ENCODE assay signal across 22 cellular contexts in genomic region chrX:96563663-96564062, GRCh38.
DNase-seq lines count a peak whose midpoint lies in the region; ATAC-seq, FAIRE-seq and TF ChIP-seq lines count a peak whose summit lies in the region.
"Had no signal": no experiment of that assay in that cellular context is flagged by ENCODE, and none has a peak within 500 bp of the region (broad histone marks: within the 10 kb centered on the region; RNA-seq: fewer than 3 reads in every experiment).

No MANE protein-coding gene starts in this region.

- no peak overlapping the region for H2BK15ac ChIP-seq in H9 (ENCODE audit: low read depth, low read length)

- no peaks in the 10 kb centered on the region for H3K36me3 ChIP-seq in pancreas
- H3K36me3 ChIP-seq: spleen, stomach had no signal

- H3K23me2 ChIP-seq in H9 (ENCODE audit: insufficient read length, low read depth, low read length, poor library complexity, severe bottlenecking) = no peaks in the 10 kb centered on the region

- no peak overlapping the region for H3K23ac ChIP-seq in H9 (ENCODE audit: insufficient read length, low read depth, low read length)

- TF ChIP-seq CTCF in AG10803 (conservative IDR thresholded peaks at IDR 0.05; ENCODE audit: low read length) (no peak), HL-60 (IDR thresholded peaks at IDR 0.05; ENCODE audit: insufficient read depth, low read length) (no peak), pancreas (IDR thresholded peaks at IDR 0.05) (no peak), H9 (conservative IDR thresholded peaks at IDR 0.05) (no peak)

- H4K5ac ChIP-seq in H9 (ENCODE audit: insufficient read length, low read depth, low read length) = no peak overlapping the region

- H3K9me3 ChIP-seq in pancreas (no peaks in the 10 kb centered on the region), H9 (ENCODE audit: control insufficient read depth, low read depth, low read length) (no peaks in the 10 kb centered on the region)
- H3K9me3 ChIP-seq: spleen, stomach had no signal

- no peak overlapping the region for H3K18ac ChIP-seq in H9 (ENCODE audit: insufficient read length, low read depth, low read length)

- no peak overlapping the region for H2BK12ac ChIP-seq in H9 (ENCODE audit: insufficient read length, low read depth, low read length)

- no peak overlapping the region for H3K4ac ChIP-seq in H9 (ENCODE audit: low read depth, low read length)

- H3K9ac ChIP-seq in H9 (ENCODE audit: extremely low read depth, insufficient read length, low read length) = no peak overlapping the region

- FAIRE-seq in pancreas (lab: Jason Lieb, UNC) = no peak
- FAIRE-seq: GM12891 had no signal

- H3K79me1 ChIP-seq in H9 (ENCODE audit: insufficient read depth, low read depth, low read length, poor library complexity, severe bottlenecking) = no peaks in the 10 kb centered on the region

- peak overlapping the region; percentile 39; the same call in 1 of the 2 replicates for H3K27ac ChIP-seq in HL-60 (replicated peaks)
- H3K27ac ChIP-seq in pancreas = no peak overlapping the region
- H3K27ac ChIP-seq in H9 (ENCODE audit: insufficient read length, low read depth, low read length) = no peak overlapping the region
- H3K27ac ChIP-seq: foreskin keratinocyte, spleen had no signal

- H2BK20ac ChIP-seq in H9 (ENCODE audit: low read depth, low read length, poor library complexity, severe bottlenecking) = no peak overlapping the region

- no peaks in the 10 kb centered on the region for H3K4me1 ChIP-seq in pancreas
- no peaks in the 10 kb centered on the region for H3K4me1 ChIP-seq in H9 (ENCODE audit: insufficient read depth, low read length)
- H3K4me1 ChIP-seq: foreskin keratinocyte, spleen, stomach had no signal

- H4K8ac ChIP-seq in H9 (replicated peaks; ENCODE audit: insufficient read length, low read depth, low read length) = no peak overlapping the region

- no peaks in the 10 kb centered on the region for H3K9me3 Mint-ChIP-seq in H9
- H3K9me3 Mint-ChIP-seq: CD4-positive, alpha-beta memory T cell had no signal

- intact Hi-C loops in pancreas (cut with DNase I) = no loop called here

- H3K4me3 Mint-ChIP-seq in H9 = no peak overlapping the region
- H3K4me3 Mint-ChIP-seq: CD4-positive, alpha-beta memory T cell had no signal

- ATAC-seq in pancreas (peak in 3 of 4 donors; percentile 28 to 55 (median 40)), HG03135 (IDR thresholded peaks at IDR 0.05; ENCODE audit: unreplicated experiment) (no peak), HG03139 (IDR thresholded peaks at IDR 0.05; ENCODE audit: unreplicated experiment) (no peak)
- ATAC-seq: foreskin keratinocyte, Panc1 had no signal

- no peaks in the 10 kb centered on the region for H3K36me3 Mint-ChIP-seq in H9 (ENCODE audit: insufficient read depth in 1 of 3, low read depth in 3 of 3)
- H3K36me3 Mint-ChIP-seq: CD4-positive, alpha-beta memory T cell had no signal

- H3K14ac ChIP-seq in H9 (ENCODE audit: insufficient read depth, low read length) = no peak overlapping the region

- H2AK5ac ChIP-seq in H9 (ENCODE audit: insufficient read length, low read length) = no peak overlapping the region

- H2BK5ac ChIP-seq in H9 (ENCODE audit: insufficient read length, low read length) = no peak overlapping the region

- peaks cover 0 to 9% of the 10 kb centered on the region in 2 experiments; a peak in 2 of 4 replicates for H3K4me1 Mint-ChIP-seq in H9
- H3K4me1 Mint-ChIP-seq: CD4-positive, alpha-beta memory T cell had no signal

- no peaks in the 10 kb centered on the region for H4K20me1 ChIP-seq in H9 (ENCODE audit: control insufficient read depth, insufficient read depth, insufficient read length)

- no peak overlapping the region for H2BK120ac ChIP-seq in H9 (ENCODE audit: low read depth, low read length, poor library complexity, severe bottlenecking)

- no peak overlapping the region for H3T11ph ChIP-seq in H9 (ENCODE audit: low read length)

- H3K27me3 ChIP-seq in HL-60 (ENCODE audit: insufficient read depth, poor library complexity, severe bottlenecking) (no peaks in the 10 kb centered on the region), pancreas (no peaks in the 10 kb centered on the region), H9 (ENCODE audit: insufficient read depth, low read length) (no peaks in the 10 kb centered on the region)
- H3K27me3 ChIP-seq: foreskin keratinocyte, spleen, stomach had no signal

- DNase-seq in AG10803 (ENCODE audit: low read depth) = peak; percentile 77
- peak; percentile 20 to 45 for DNase-seq in HL-60 (ENCODE audit: low read depth in 1 of 2, low spot score in 1 of 2)
- DNase-seq in fibroblast of gingiva (ENCODE audit: low read depth) = peak; percentile 95
- no peak for DNase-seq in pancreas
- DNase-seq in activated CD4-positive, CD25-positive, alpha-beta regulatory T cell (lab: John Stamatoyannopoulos, UW) = no peak
- DNase-seq in H9 = no peak
- DNase-seq: amniotic stem cell; CD4-positive, alpha-beta memory T cell; EL; foreskin keratinocyte; KG1; NCI-H1694; NCI-H524 treated with DMSO at 0.1 percent for 48 hours; nucleus accumbens; spleen; stomach; SW 1271 had no signal

- no peak overlapping the region for H3K4me2 ChIP-seq in H9 (ENCODE audit: insufficient read depth, insufficient read length, low read length)

- H3K27ac Mint-ChIP-seq in H9 = no peak overlapping the region
- H3K27ac Mint-ChIP-seq: CD4-positive, alpha-beta memory T cell had no signal

- no peaks in the 10 kb centered on the region for H3K27me3 Mint-ChIP-seq in H9 (ENCODE audit: low read depth)
- H3K27me3 Mint-ChIP-seq: CD4-positive, alpha-beta memory T cell had no signal

- H3K4me3 ChIP-seq in AG10803 (ENCODE audit: low read length) = no peak overlapping the region
- H3K4me3 ChIP-seq in HL-60 (replicated peaks; ENCODE audit: insufficient read depth, low read length) = no peak overlapping the region
- H3K4me3 ChIP-seq in pancreas = no peak overlapping the region
- H3K4me3 ChIP-seq: coronary artery, spleen, stomach had no signal

- 22 to 40% methylated on average over 1 of the region's 1 CpG for WGBS in pancreas, 2 donors
- WGBS in H9 (ENCODE audit: extremely low coverage, insufficient read length, low lambda C conversion rate) = no CpG with 5 or more reads among the region's 1 CpG

- H4K91ac ChIP-seq in H9 (ENCODE audit: insufficient read length, low read depth, low read length) = no peak overlapping the region

- H2AFZ ChIP-seq in H9 (ENCODE audit: low read length) = no peak overlapping the region

- no peaks in the 10 kb centered on the region for H3K79me2 ChIP-seq in H9 (ENCODE audit: insufficient read depth, low read length)

- H3K56ac ChIP-seq in H9 (ENCODE audit: insufficient read length, low read depth, low read length) = no peak overlapping the region

Comparison
In these comparisons a context has a peak if more than half of its experiments do, and no peak if none do; other contexts are left out.
1. DNase-seq: peak in AG10803 (single experiment), HL-60 (2 of 2) and fibroblast of gingiva (single experiment); none in pancreas (0 of 6), activated CD4-positive, CD25-positive, alpha-beta regulatory T cell (0 of 4) and H9 (single experiment).
2. ATAC-seq: peak in pancreas (3 of 4); none in HG03135 (single experiment) and HG03139 (single experiment).